11 cellular contexts compared by ENCODE assay signal in genomic region chr3:105801397-105801796, GRCh38.
A peak's percentile ranks its signal among the peaks of the same experiment; 100 is the strongest.
DNase-seq lines count a peak whose midpoint lies in the region; ATAC-seq and TF ChIP-seq lines count a peak whose summit lies in the region.
"Had no signal": no experiment of that assay in that cellular context is flagged by ENCODE, and none has a peak within 500 bp of the region (broad histone marks: within the 10 kb centered on the region; RNA-seq: fewer than 3 reads in every experiment).

No MANE protein-coding gene starts in this region.

- H3K9me3 Mint-ChIP-seq in WTC11, result peaks cover under 1% of the 10 kb centered on the region
- H3K9me3 Mint-ChIP-seq in naive thymus-derived CD4-positive, alpha-beta T cell, result peaks cover 0 to 5% (median 0%) of the 10 kb centered on the region in 11 donors

- H3K27me3 Mint-ChIP-seq in WTC11 (ENCODE audit: low read depth), result no peaks in the 10 kb centered on the region
- no peaks in the 10 kb centered on the region for H3K27me3 Mint-ChIP-seq in naive thymus-derived CD4-positive, alpha-beta T cell

- TF ChIP-seq CTCF in WTC11 (IDR thresholded peaks at IDR 0.05) (no peak), vagina (IDR thresholded peaks at IDR 0.05) (no peak)

- H3K9me3 ChIP-seq in naive thymus-derived CD4-positive, alpha-beta T cell (ENCODE audit: control insufficient read depth in 2 of 3, low read length in 3 of 3), result no peaks in the 10 kb centered on the region
- H3K9me3 ChIP-seq in vagina, result no peaks in the 10 kb centered on the region

- CTCF ChIA-PET in WTC11 (lab: Charles Lee), result no interaction called here
- CTCF ChIA-PET in naive thymus-derived CD4-positive, alpha-beta T cell (lab: Charles Lee), result no interaction called here

- no peak for TF ChIP-seq POLR2A in vagina (IDR thresholded peaks at IDR 0.05)

- H3K4me1 ChIP-seq in naive thymus-derived CD4-positive, alpha-beta T cell (ENCODE audit: control insufficient read depth in 2 of 2, insufficient read depth in 2 of 2, low read length in 2 of 2), result peaks cover 19 to 42% of the 10 kb centered on the region in 2 donors
- H3K4me1 ChIP-seq in vagina, result peaks cover 21% of the 10 kb centered on the region

- POLR2A ChIA-PET in WTC11 (lab: Charles Lee), result no interaction called here
- POLR2A ChIA-PET in naive thymus-derived CD4-positive, alpha-beta T cell (lab: Charles Lee), result interaction anchor here (0.6 to 0.7 kb wide), 2 partner anchors 25 to 182 kb away, joined by 3 read pairs; no protein-coding TSS in a partner anchor

- peaks cover 54% of the 10 kb centered on the region for H3K4me1 Mint-ChIP-seq in WTC11
- H3K4me1 Mint-ChIP-seq in naive thymus-derived CD4-positive, alpha-beta T cell, result peaks cover 45 to 92% (median 79%) of the 10 kb centered on the region in 7 donors

- H3K27me3 ChIP-seq in naive thymus-derived CD4-positive, alpha-beta T cell (ENCODE audit: control insufficient read depth in 2 of 2, insufficient read depth in 2 of 2, low read length in 2 of 2), result no peaks in the 10 kb centered on the region
- H3K27me3 ChIP-seq in vagina, result no peaks in the 10 kb centered on the region

- peak; percentile 85 to 89 for ATAC-seq in activated CD4-positive, CD25-positive, alpha-beta regulatory T cell treated with anti-CD3 and anti-CD28 coated beads, Interleukin-2, amount 50 U/mL, for 24 hours
- peak; percentile 33 for ATAC-seq in GM19351 (IDR thresholded peaks at IDR 0.05; ENCODE audit: unreplicated experiment)
- ATAC-seq in WTC11, result no peak
- ATAC-seq in naive thymus-derived CD4-positive, alpha-beta T cell, result peak; percentile 52

- no peaks in the 10 kb centered on the region for H3K36me3 ChIP-seq in naive thymus-derived CD4-positive, alpha-beta T cell (ENCODE audit: control insufficient read depth in 2 of 3, insufficient read depth in 3 of 3, low read length in 3 of 3)
- H3K36me3 ChIP-seq in vagina, result no peaks in the 10 kb centered on the region

- no peak overlapping the region for H3K4me3 ChIP-seq in naive thymus-derived CD4-positive, alpha-beta T cell (ENCODE audit: low read length)
- no peak overlapping the region for H3K4me3 ChIP-seq in vagina

- no peak overlapping the region for H3K27ac ChIP-seq in naive thymus-derived CD4-positive, alpha-beta T cell (ENCODE audit: low read depth, low read length)
- no peak overlapping the region for H3K27ac ChIP-seq in vagina

- intact Hi-C loops in naive thymus-derived CD4-positive, alpha-beta T cell (cut with micrococcal nuclease), result loop anchor here (1.0 to 10.0 kb wide), 5 partner anchors 8 to 437 kb away; partner anchors contain the start of gene ALCAM (in 1 of the 2)
- intact Hi-C loops in vagina (cut with DNase I), result no loop called here

- DNase-seq in activated CD4-positive, CD25-positive, alpha-beta regulatory T cell treated with anti-CD3 and anti-CD28 coated beads, Interleukin-2, amount 50 U/mL, for 72 hours, result no peak
- DNase-seq in WTC11 (ENCODE audit: low spot score) (no peak), activated gamma-delta T cell (lab: John Stamatoyannopoulos, UW) (no peak), vagina (ENCODE audit: extremely low spot score in 2 of 2) (no peak), cortex of kidney (lab: John Stamatoyannopoulos, UW) (no peak)
- DNase-seq in naive thymus-derived CD4-positive, alpha-beta T cell, result no peak
- DNase-seq: 8988T, foreskin melanocyte, MV-4-11 had no signal

- H3K4me3 Mint-ChIP-seq in WTC11, result no peak overlapping the region
- peak overlapping the region in 4 of 10 donors; percentile 8 to 45 (median 22) for H3K4me3 Mint-ChIP-seq in naive thymus-derived CD4-positive, alpha-beta T cell

- peaks cover 3% of the 10 kb centered on the region; the same call in 1 of the 2 replicates for H3K36me3 Mint-ChIP-seq in WTC11
- H3K36me3 Mint-ChIP-seq in naive thymus-derived CD4-positive, alpha-beta T cell, result peaks cover 4 to 48% (median 16%) of the 10 kb centered on the region in 5 donors

- H3K27ac Mint-ChIP-seq in WTC11, result peak overlapping the region; percentile 88
- H3K27ac Mint-ChIP-seq in naive thymus-derived CD4-positive, alpha-beta T cell, result peak overlapping the region in 8 of 9 donors; percentile 26 to 76 (median 51)

TF ChIP-seq in WTC11, 78 proteins besides CTCF, POLR2A, EP300 and RAD21:
- TF ChIP-seq FOXP4 (CRISPR knock-in tag; IDR thresholded peaks at IDR 0.05) (no peak), ZNF423 (CRISPR knock-in tag; IDR thresholded peaks at IDR 0.05) (no peak), ETV6 (CRISPR knock-in tag; IDR thresholded peaks at IDR 0.05) (no peak), ZNF121 (CRISPR knock-in tag; IDR thresholded peaks at IDR 0.05) (no peak), ZNF396 (CRISPR knock-in tag; IDR thresholded peaks at IDR 0.05; ENCODE audit: borderline replicate concordance) (no peak)
